In the genomic region with DNA sequence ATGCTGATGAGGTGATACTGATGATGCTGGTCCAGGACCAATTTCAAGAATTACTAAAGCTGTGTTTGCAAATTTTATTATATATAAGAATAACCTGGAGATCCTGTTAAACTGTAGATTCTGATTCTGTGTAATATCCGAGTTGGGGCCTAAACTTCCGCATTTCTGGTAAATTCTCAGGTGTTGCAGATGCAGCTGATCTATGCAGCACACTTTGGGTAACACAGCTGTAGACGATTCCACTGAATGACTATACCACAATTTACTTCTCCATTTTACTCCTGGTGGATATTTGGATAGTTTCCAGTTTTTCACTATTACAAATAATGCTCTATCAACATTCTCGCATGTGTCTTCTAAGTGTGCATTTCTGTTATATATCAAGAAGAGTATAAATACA, we compare ENCODE assay signal across 15 cellular contexts.
"Had no signal": no experiment of that assay in that cellular context is flagged by ENCODE, and none has a peak within 500 bp of the region (broad histone marks: within the 10 kb centered on the region; RNA-seq: fewer than 3 reads in every experiment).

No MANE protein-coding gene starts in this region.

- ATAC-seq: activated CD8-positive, alpha-beta T cell treated with anti-CD3 and anti-CD28 coated beads, Interleukin-2, amount 10 ng/mL, durations not matched to agents 7 days and 5 days; activated naive CD8-positive, alpha-beta T cell treated with anti-CD3 and anti-CD28 coated beads, Interleukin-2, amount 50 U/mL, for 24 hours; foreskin keratinocyte; heart right ventricle; left lobe of liver had no signal

- H3K4me3 ChIP-seq: ascending aorta, heart right ventricle, ovary, tibial nerve had no signal

- H3K27me3 Mint-ChIP-seq: activated naive CD8-positive, alpha-beta T cell treated with anti-CD3 and anti-CD28 coated beads, Interleukin-2, amount 50 U/mL, for 24 hours had no signal

- H3K9me3 ChIP-seq: ascending aorta, heart right ventricle, ovary, tibial nerve had no signal

- H3K27ac Mint-ChIP-seq: activated CD8-positive, alpha-beta T cell treated with anti-CD3 and anti-CD28 coated beads, Interleukin-2, amount 10 ng/mL, durations not matched to agents 7 days and 5 days; activated naive CD8-positive, alpha-beta T cell treated with anti-CD3 and anti-CD28 coated beads, Interleukin-2, amount 50 U/mL, for 24 hours; activated T-helper 1 cell treated with anti-CD3 and anti-CD28 coated beads, Interleukin-12 subunit alpha, Interleukin-12 subunit beta, Interleukin-2, Interleukin-4 antibody, amounts not matched to agents 30 ng/mL and 10 ng/mL and 1 ng/mL, durations not matched to agents 14 hours and 24 hours and 36 hours; T-helper 2 cell treated with Interferon-gamma antibody and Interleukin-4, amounts not matched to agents 5 μg/mL and 100 μg/mL, for 36 hours had no signal

- H3K9me3 Mint-ChIP-seq: activated T-helper 1 cell treated with anti-CD3 and anti-CD28 coated beads, Interleukin-12 subunit alpha, Interleukin-12 subunit beta, Interleukin-2, Interleukin-4 antibody, amounts not matched to agents 30 ng/mL and 10 ng/mL and 1 ng/mL, durations not matched to agents 14 hours and 24 hours and 36 hours; neural crest cell; T-helper 2 cell treated with Interferon-gamma antibody and Interleukin-4, amounts not matched to agents 5 μg/mL and 100 μg/mL, for 36 hours had no signal

- H3K36me3 ChIP-seq: ovary, tibial nerve had no signal

- DNase-seq: activated CD4-positive, alpha-beta T cell treated with anti-CD3 and anti-CD28 coated beads for 4 hours; activated CD8-positive, alpha-beta memory T cell treated with anti-CD3 and anti-CD28 coated beads, Interleukin-2, amount 50 U/mL, for 48 hours; activated CD8-positive, alpha-beta T cell treated with anti-CD3 and anti-CD28 coated beads, Interleukin-2, amount 10 ng/mL, durations not matched to agents 7 days and 5 days; activated naive CD4-positive, alpha-beta T cell; activated naive CD8-positive, alpha-beta T cell treated with anti-CD3 and anti-CD28 coated beads, Interleukin-2, amount 50 U/mL, for 24 hours; foreskin keratinocyte; heart right ventricle; ovary; stimulated activated CD4-positive, alpha-beta T cell treated with anti-CD3 and anti-CD28 coated beads, Interleukin-15, amount 100 ng/mL, for 24 hours had no signal

- H3K27ac ChIP-seq: ascending aorta, foreskin keratinocyte, ovary, tibial nerve had no signal

- H3K4me3 Mint-ChIP-seq: activated CD8-positive, alpha-beta T cell treated with anti-CD3 and anti-CD28 coated beads, Interleukin-2, amount 10 ng/mL, durations not matched to agents 7 days and 5 days; activated naive CD8-positive, alpha-beta T cell treated with anti-CD3 and anti-CD28 coated beads, Interleukin-2, amount 50 U/mL, for 24 hours; activated T-helper 1 cell treated with anti-CD3 and anti-CD28 coated beads, Interleukin-12 subunit alpha, Interleukin-12 subunit beta, Interleukin-2, Interleukin-4 antibody, amounts not matched to agents 30 ng/mL and 10 ng/mL and 1 ng/mL, durations not matched to agents 14 hours and 24 hours and 36 hours; neural crest cell; T-helper 2 cell treated with Interferon-gamma antibody and Interleukin-4, amounts not matched to agents 5 μg/mL and 100 μg/mL, for 36 hours had no signal

- H3K27me3 ChIP-seq: ascending aorta, foreskin keratinocyte, heart right ventricle, ovary, tibial nerve had no signal
